ENCODE assay signal across 8 cellular contexts in the genomic region with DNA sequence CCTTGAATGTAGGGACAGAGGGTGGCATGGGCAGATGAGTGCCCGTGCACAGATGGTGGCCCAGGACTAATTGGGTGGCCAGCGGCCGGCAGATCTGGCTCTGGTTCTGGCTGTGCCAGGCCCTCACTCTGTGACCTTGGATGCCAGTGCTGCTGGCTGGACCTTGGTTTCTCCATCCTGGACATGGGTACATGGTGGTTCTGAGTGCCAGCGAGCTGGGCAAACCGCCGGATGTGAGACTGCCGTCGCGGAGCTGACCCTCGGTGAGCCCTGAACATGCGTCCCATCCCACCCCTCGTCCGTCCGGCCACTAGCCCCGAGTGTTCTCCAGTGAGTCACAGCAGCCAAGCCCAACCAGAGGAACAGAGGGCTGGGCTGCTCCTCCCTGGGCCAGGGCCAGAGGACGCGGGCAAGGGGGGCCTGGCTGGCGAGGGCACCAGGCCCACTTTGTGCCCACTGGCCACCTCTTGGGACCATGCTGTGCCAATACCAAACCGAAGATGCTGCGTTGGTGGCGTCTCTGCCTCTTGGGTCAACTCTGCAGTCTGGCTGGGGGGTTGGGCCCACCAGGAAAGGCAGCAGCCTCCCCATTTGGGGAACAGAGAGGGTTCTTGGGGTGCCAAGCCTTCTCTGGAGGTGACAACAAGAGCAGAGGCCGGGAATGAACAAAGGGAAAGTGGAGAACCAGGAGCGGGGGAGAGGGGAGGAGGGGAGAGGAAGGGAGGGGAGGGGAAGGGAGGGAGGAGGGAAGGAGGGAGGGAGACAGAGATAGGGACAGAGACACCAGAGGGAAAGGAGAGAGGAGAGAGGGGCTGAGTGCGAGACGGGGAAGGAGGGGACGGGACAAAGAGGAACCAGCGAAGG. TPM values are rescaled to one million over a fixed set of nuclear protein-coding genes. Genes with fewer than 3 reads are reported as not detected.
DNase-seq lines count a peak whose midpoint lies in the region; ATAC-seq, FAIRE-seq and TF ChIP-seq lines count a peak whose summit lies in the region.

No MANE protein-coding gene starts in this region.

- FAIRE-seq in GM12891 (lab: Jason Lieb, UNC) = no peak

- H3K4me1 Mint-ChIP-seq in natural killer cell = peaks cover 13 to 14% of the 10 kb centered on the region in 2 donors
- no peaks in the 10 kb centered on the region for H3K4me1 Mint-ChIP-seq in stimulated activated memory B cell treated with anti-CD40 and anti-IgM and Interleukin-4, amounts not matched to agents 10 μg/mL and 1 μg/mL and 100 μg/mL, for 72 hours

- H3K27me3 Mint-ChIP-seq in natural killer cell (ENCODE audit: low read depth in 2 of 2) = no peaks in the 10 kb centered on the region
- H3K27me3 Mint-ChIP-seq in stimulated activated memory B cell treated with anti-CD40 and anti-IgM and Interleukin-4, amounts not matched to agents 10 μg/mL and 1 μg/mL and 100 μg/mL, for 72 hours = no peaks in the 10 kb centered on the region

- H3K27ac Mint-ChIP-seq in natural killer cell = peak overlapping the region in 1 of 2 donors; percentile 50
- no peak overlapping the region for H3K27ac Mint-ChIP-seq in stimulated activated memory B cell treated with anti-CD40 and anti-IgM and Interleukin-4, amounts not matched to agents 10 μg/mL and 1 μg/mL and 100 μg/mL, for 72 hours

- H3K4me3 Mint-ChIP-seq in natural killer cell = peak overlapping the region; percentile 32
- H3K4me3 Mint-ChIP-seq in stimulated activated memory B cell treated with anti-CD40 and anti-IgM and Interleukin-4, amounts not matched to agents 10 μg/mL and 1 μg/mL and 100 μg/mL, for 72 hours = no peak overlapping the region

- intact Hi-C loops in natural killer cell (cut with micrococcal nuclease) = no loop called here

- POLR2A ChIA-PET in RWPE1 (lab: Yijun Ruan, JAX; ENCODE audit: low non-redundant PET) = no interaction called here

- CTCF ChIA-PET in RWPE1 (lab: Yijun Ruan, JAX) = interaction anchor here (0.5 to 2.2 kb wide), 4 partner anchors 13 to 331 kb away, joined by 3 to 8 read pairs (median 3); no protein-coding TSS in a partner anchor

- H3K9me3 Mint-ChIP-seq in natural killer cell = no peaks in the 10 kb centered on the region
- no peaks in the 10 kb centered on the region for H3K9me3 Mint-ChIP-seq in stimulated activated memory B cell treated with anti-CD40 and anti-IgM and Interleukin-4, amounts not matched to agents 10 μg/mL and 1 μg/mL and 100 μg/mL, for 72 hours

- no peaks in the 10 kb centered on the region for H3K36me3 Mint-ChIP-seq in natural killer cell
- peaks cover 10% of the 10 kb centered on the region for H3K36me3 Mint-ChIP-seq in stimulated activated memory B cell treated with anti-CD40 and anti-IgM and Interleukin-4, amounts not matched to agents 10 μg/mL and 1 μg/mL and 100 μg/mL, for 72 hours

- no peak; the same call in 1 of the 2 replicates for TF ChIP-seq POLR2A in GM12891 (IDR thresholded peaks at IDR 0.05; ENCODE audit: low read depth, low read length)

- peak overlapping the region; percentile 100 for H3K27ac ChIP-seq in RWPE1

- DNase-seq in GM12891 (ENCODE audit: insufficient read length, low spot score) (no peak), RWPE1 (ENCODE audit: low spot score) (peak; percentile 89), fibroblast of peridontal ligament (ENCODE audit: extremely low read depth) (peak; percentile 83), natural killer cell (no peak), NCI-H510A treated with DMSO at 0.1 percent for 48 hours (lab: John Stamatoyannopoulos, UW) (no peak)
- DNase-seq in activated CD4-positive, alpha-beta T cell treated with anti-CD3 and anti-CD28 coated beads, Interleukin-2, amount 50 U/mL, for 48 hours = no peak

- TF ChIP-seq CTCF in RWPE1 (conservative IDR thresholded peaks at IDR 0.05; ENCODE audit: low read depth) = no peak
- TF ChIP-seq CTCF in natural killer cell (IDR thresholded peaks at IDR 0.05) = no peak

- peak; percentile 54 to 70 (median 61) for ATAC-seq in natural killer cell
- ATAC-seq in HG03457 (IDR thresholded peaks at IDR 0.05; ENCODE audit: unreplicated experiment) = no peak
- no peak for ATAC-seq in stimulated activated memory B cell treated with anti-CD40 and anti-IgM and Interleukin-4, amounts not matched to agents 10 μg/mL and 1 μg/mL and 100 μg/mL, for 72 hours

TF ChIP-seq in GM12891, 5 proteins besides CTCF, POLR2A, EP300 and RAD21:
- TF ChIP-seq POU2F2 (IDR thresholded peaks at IDR 0.05; ENCODE audit: low read depth, low read length) (no peak), PAX5 (IDR thresholded peaks at IDR 0.05; ENCODE audit: insufficient read depth, low read length, severe bottlenecking) (no peak), POLR2AphosphoS5 (IDR thresholded peaks at IDR 0.05; ENCODE audit: low read depth, low read length) (peak; percentile 24; the same call in 1 of the 2 replicates)

RNA-seq across cellular contexts. Expression of gene LSP1, which starts 10.7 kb away (rescaled TPM):
- polyA plus RNA-seq in GM12891 (2012; ENCODE audit: low read depth, missing spikeins) = 602 TPM
- total RNA-seq in natural killer cell = 100 to 1,000 TPM; 487 to 595 (median 536) TPM

RNA-seq across cellular contexts. Expression of gene TNNI2, which starts 24.8 kb away (rescaled TPM):
- 0.46 TPM for polyA plus RNA-seq in GM12891 (2012; ENCODE audit: low read depth, missing spikeins)
- total RNA-seq in natural killer cell = 1 to 10 TPM; 1.2 to 5.4 (median 3.6) TPM

RNA-seq across cellular contexts. Expression of gene PRR33, which starts 28.1 kb away (rescaled TPM):
- polyA plus RNA-seq in GM12891 (2012; ENCODE audit: low read depth, missing spikeins) = 5.7 TPM
- total RNA-seq in natural killer cell = under 1 TPM in 2 of 3 donors, not detected in 1; 0.14 to 0.32 TPM

RNA-seq across cellular contexts. Expression of gene SYT8, which starts 28.8 kb away (rescaled TPM):
- polyA plus RNA-seq in GM12891 (2012; ENCODE audit: low read depth, missing spikeins) = 0.60 TPM
- not detected for total RNA-seq in natural killer cell

RNA-seq across cellular contexts. Expression of gene TNNT3, which starts 55.9 kb away (rescaled TPM):
- polyA plus RNA-seq in GM12891 (2012; ENCODE audit: low read depth, missing spikeins) = 1.5 TPM
- 10 to 100 TPM; 15.8 to 27.9 (median 26.2) TPM for total RNA-seq in natural killer cell

Comparison
In these comparisons a context has a peak if more than half of its experiments do, and no peak if none do; other contexts are left out.
1. DNase-seq: peak in RWPE1 (single experiment) and fibroblast of peridontal ligament (single experiment); none in GM12891 (single experiment), natural killer cell (single experiment), activated CD4-positive, alpha-beta T cell treated with anti-CD3 and anti-CD28 coated beads, Interleukin-2, amount 50 U/mL, for 48 hours (0 of 2) and NCI-H510A treated with DMSO at 0.1 percent for 48 hours (single experiment).
2. ATAC-seq: peak in natural killer cell (3 of 3); none in HG03457 (single experiment) and stimulated activated memory B cell treated with anti-CD40 and anti-IgM and Interleukin-4, amounts not matched to agents 10 μg/mL and 1 μg/mL and 100 μg/mL, for 72 hours (single experiment).